In the genomic region with DNA sequence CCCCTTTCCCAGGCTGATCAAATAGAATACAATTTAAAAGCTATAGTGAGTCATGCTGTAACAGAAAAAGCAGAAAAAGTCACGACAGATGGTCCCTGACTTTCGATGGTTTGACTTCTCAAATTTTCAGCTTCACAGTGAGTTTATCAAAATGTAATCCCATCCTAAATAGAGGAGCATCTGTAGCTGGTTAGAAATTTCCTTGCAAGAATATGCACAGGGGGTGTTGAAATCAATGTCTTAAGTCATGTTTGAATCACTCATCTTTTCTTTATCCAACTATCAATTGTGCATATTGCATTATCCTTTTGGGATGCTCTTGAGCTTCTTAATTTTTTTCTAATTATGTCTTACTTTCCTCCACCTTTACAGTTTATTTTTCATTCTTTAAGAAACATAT, we compare ENCODE assay signal across 21 cellular contexts.
DNase-seq lines count a peak whose midpoint lies in the region; ATAC-seq and TF ChIP-seq lines count a peak whose summit lies in the region.
"Had no signal": no experiment of that assay in that cellular context is flagged by ENCODE, and none has a peak within 500 bp of the region (broad histone marks: within the 10 kb centered on the region; RNA-seq: fewer than 3 reads in every experiment).

No MANE protein-coding gene starts in this region.

- no peak for TF ChIP-seq CTCF in endothelial cell (IDR thresholded peaks at IDR 0.05; ENCODE audit: unreplicated experiment)

- H3K4me1 Mint-ChIP-seq in endothelial cell (ENCODE audit: unreplicated experiment), result peaks cover 14% of the 10 kb centered on the region
- H3K4me1 Mint-ChIP-seq: CD4-positive, alpha-beta memory T cell had no signal

- no peaks in the 10 kb centered on the region for H3K36me3 Mint-ChIP-seq in endothelial cell (ENCODE audit: low read depth, unreplicated experiment)
- H3K36me3 Mint-ChIP-seq: CD4-positive, alpha-beta memory T cell had no signal

- no peak overlapping the region for H3K4me3 Mint-ChIP-seq in endothelial cell (ENCODE audit: unreplicated experiment)
- H3K4me3 Mint-ChIP-seq: CD4-positive, alpha-beta memory T cell; HFFc6; T-helper 1 cell treated with Interleukin-12 subunit alpha and Interleukin-12 subunit beta and Interleukin-4 antibody, amounts not matched to agents 30 μg/mL and 1 μg/mL, for 36 hours had no signal

- peak; percentile 43 for DNase-seq in NCI-H446 treated with DMSO at 0.1 percent for 48 hours (lab: John Stamatoyannopoulos, UW)
- DNase-seq in endothelial cell (ENCODE audit: low spot score), result no peak
- DNase-seq in inferior parietal cortex (ENCODE audit: extremely low spot score), result peak; percentile 25
- DNase-seq in head of caudate nucleus, result no peak
- DNase-seq in sciatic nerve (ENCODE audit: low spot score), result no peak
- no peak for DNase-seq in NOMO-1 (lab: John Stamatoyannopoulos, UW; ENCODE audit: unreplicated experiment in 2 of 2)
- DNase-seq: Caco-2; CD4-positive, alpha-beta memory T cell; DMS153; GF-D8; HFFc6; IMR-90; NCI-H187; NCI-H2107; NCI-H2227 treated with DMSO at 0.1 percent for 48 hours; NCI-H510A treated with DMSO at 0.1 percent for 48 hours; PC-3; Right ventricle myocardium superior had no signal

- ATAC-seq in GM18868 (IDR thresholded peaks at IDR 0.05; ENCODE audit: unreplicated experiment), result peak; percentile 58
- no peak for ATAC-seq in GM21515 (IDR thresholded peaks at IDR 0.05; ENCODE audit: unreplicated experiment)
- no peak for ATAC-seq in sciatic nerve
- ATAC-seq: PC-3 had no signal

- no peaks in the 10 kb centered on the region for H3K27me3 Mint-ChIP-seq in endothelial cell (ENCODE audit: unreplicated experiment)
- H3K27me3 Mint-ChIP-seq: CD4-positive, alpha-beta memory T cell had no signal

- H3K9me3 Mint-ChIP-seq in endothelial cell (ENCODE audit: unreplicated experiment), result no peaks in the 10 kb centered on the region
- H3K9me3 Mint-ChIP-seq: T-helper 1 cell treated with Interleukin-12 subunit alpha and Interleukin-12 subunit beta and Interleukin-4 antibody, amounts not matched to agents 30 μg/mL and 1 μg/mL, for 36 hours had no signal

- intact Hi-C loops in head of caudate nucleus (cut with DNase I) (no loop called here), sciatic nerve (cut with DNase I) (no loop called here)

- H3K27ac Mint-ChIP-seq in endothelial cell (ENCODE audit: unreplicated experiment), result peak overlapping the region; percentile 22
- H3K27ac Mint-ChIP-seq: CD4-positive, alpha-beta memory T cell; HFFc6; T-helper 1 cell treated with Interleukin-12 subunit alpha and Interleukin-12 subunit beta and Interleukin-4 antibody, amounts not matched to agents 30 μg/mL and 1 μg/mL, for 36 hours had no signal

Comparison
In these comparisons a context has a peak if more than half of its experiments do, and no peak if none do; other contexts are left out.
1. DNase-seq: peak in NCI-H446 treated with DMSO at 0.1 percent for 48 hours (single experiment) and inferior parietal cortex (single experiment); none in endothelial cell (single experiment), head of caudate nucleus (0 of 42), sciatic nerve (single experiment) and NOMO-1 (0 of 2).